ENCODE assay signal across 8 cellular contexts in the genomic region with DNA sequence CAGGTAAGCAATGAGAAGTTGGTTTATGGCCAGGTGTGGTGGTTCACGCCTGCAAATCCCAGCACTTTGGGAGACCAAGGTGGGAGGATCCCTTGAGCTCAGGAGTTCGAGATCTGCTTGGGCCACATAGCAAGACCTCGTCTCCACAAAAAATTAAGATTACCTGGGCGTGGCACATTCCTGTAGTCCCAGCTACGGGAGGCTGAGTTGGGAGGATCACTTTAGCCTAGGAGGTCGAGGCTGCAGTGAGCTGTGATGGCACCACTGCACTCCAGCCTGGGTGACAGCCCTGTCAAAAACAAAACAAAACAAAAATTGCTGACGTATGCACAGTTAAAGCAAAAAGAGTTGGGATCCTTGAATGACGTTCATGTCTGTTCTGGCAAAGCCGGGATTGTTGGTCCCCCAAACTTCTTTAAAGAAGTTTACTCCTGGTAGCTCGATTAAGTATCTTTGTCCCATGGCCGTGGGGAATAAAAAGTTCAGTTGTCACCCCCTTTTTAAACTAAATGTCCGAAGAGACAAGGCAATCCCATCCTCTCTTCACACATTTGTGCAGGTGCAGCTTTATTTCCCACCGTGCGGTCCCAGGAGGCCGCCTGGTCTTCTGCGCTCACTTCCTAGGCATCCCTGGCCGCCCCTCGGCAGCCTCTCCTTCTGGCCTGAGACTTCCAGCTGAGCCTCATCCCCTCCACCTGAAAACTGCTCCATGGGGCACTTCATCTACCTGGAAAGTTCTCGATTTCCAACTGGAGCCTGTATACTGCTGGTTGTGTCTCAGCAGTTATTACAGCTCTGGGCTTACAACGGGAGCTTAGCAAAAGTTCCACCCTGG. TPM values are rescaled to one million over a fixed set of nuclear protein-coding genes. Genes with fewer than 3 reads are reported as not detected.
DNase-seq lines count a peak whose midpoint lies in the region; ATAC-seq and TF ChIP-seq lines count a peak whose summit lies in the region.

No MANE protein-coding gene starts in this region.

- no peak for TF ChIP-seq RAD21 in neural cell (conservative IDR thresholded peaks at IDR 0.05)

- DNase-seq in HAP-1 (ENCODE audit: low spot score in 2 of 2) (peak in 1 of 2 experiments; percentile 37), Panc1 (ENCODE audit: low read depth, low spot score) (no peak), epithelial cell of esophagus (ENCODE audit: low read depth) (no peak), amniotic stem cell (lab: John Stamatoyannopoulos, UW) (no peak), NAMALWA (ENCODE audit: low spot score) (no peak)

- intact Hi-C loops in Panc1 (cut with micrococcal nuclease; ENCODE audit: unreplicated experiment) = loop anchor here (10.0 kb wide), 1 partner anchor 274 kb away; no protein-coding TSS in a partner anchor

- in situ Hi-C loops in HAP-1 (cut with MboI; ENCODE audit: low sequenced_read_pairs) (no loop called here), Panc1 (cut with HindIII; ENCODE audit: low pct_unique_long_range_greater_than_20kb, low sequenced_read_pairs) (no loop called here)

- H3K9ac ChIP-seq in neural cell (ENCODE audit: low read length) = peak overlapping the region; percentile 63

- no peaks in the 10 kb centered on the region for H3F3A ChIP-seq in neural cell (ENCODE audit: insufficient read depth, low read length, poor library complexity, severe bottlenecking)

- peak overlapping the region; percentile 40 for H2AFZ ChIP-seq in neural cell (ENCODE audit: low read depth, low read length)

- H3K9me3 ChIP-seq in HAP-1 (no peaks in the 10 kb centered on the region), Panc1 (ENCODE audit: control insufficient read depth, insufficient read depth, low read depth, low read length) (no peaks in the 10 kb centered on the region), neural cell (ENCODE audit: low read length) (no peaks in the 10 kb centered on the region)

- no peak for TF ChIP-seq CTCF in GM12875 (IDR thresholded peaks at IDR 0.05; ENCODE audit: borderline replicate concordance, insufficient read depth, low read depth, low read length)
- TF ChIP-seq CTCF in Panc1 (IDR thresholded peaks at IDR 0.05) = no peak
- TF ChIP-seq CTCF in epithelial cell of esophagus (IDR thresholded peaks at IDR 0.05; ENCODE audit: insufficient read depth, low read depth, low read length, missing control alignments) = no peak
- TF ChIP-seq CTCF in neural cell (IDR thresholded peaks at IDR 0.05; ENCODE audit: poor library complexity, severe bottlenecking) = no peak

- H3K4me2 ChIP-seq in neural cell (ENCODE audit: low read length) = peak overlapping the region; percentile 74

- ATAC-seq in Panc1 (peak; percentile 33), HG03378 (IDR thresholded peaks at IDR 0.05; ENCODE audit: unreplicated experiment) (no peak)

- H3K36me3 ChIP-seq in HAP-1 (replicated peaks) (no peaks in the 10 kb centered on the region), Panc1 (ENCODE audit: control insufficient read depth, insufficient read depth, low read length) (peaks cover 3% of the 10 kb centered on the region; the same call in 1 of the 2 replicates), neural cell (ENCODE audit: insufficient read depth, low read length) (no peaks in the 10 kb centered on the region)

- no peaks in the 10 kb centered on the region for H3K9me2 ChIP-seq in neural cell (ENCODE audit: insufficient read depth, low read length)

- peaks cover 14% of the 10 kb centered on the region; the same call in 1 of the 2 replicates for H3K4me1 ChIP-seq in HAP-1
- H3K4me1 ChIP-seq in Panc1 (ENCODE audit: control insufficient read depth, insufficient read depth, low read length) = peaks cover 24% of the 10 kb centered on the region

- H3K27ac ChIP-seq in Panc1 (ENCODE audit: low read length) = peak overlapping the region; percentile 98
- H3K27ac ChIP-seq in neural cell (ENCODE audit: low read length) = no peak overlapping the region

- POLR2A ChIA-PET in Panc1 (lab: Charles Lee) = interaction anchor here (0.5 kb wide), 1 partner anchor 35 kb away, joined by 3 read pairs; no protein-coding TSS in a partner anchor

- H4K20me1 ChIP-seq in neural cell (ENCODE audit: insufficient read depth) = no peaks in the 10 kb centered on the region

- H3K27me3 ChIP-seq in HAP-1 (ENCODE audit: low read depth) (no peaks in the 10 kb centered on the region), Panc1 (ENCODE audit: control insufficient read depth, insufficient read depth, low read length) (no peaks in the 10 kb centered on the region), neural cell (ENCODE audit: insufficient read depth, low read depth, low read length) (no peaks in the 10 kb centered on the region)

- TSS peak; percentile 82 for BruUV-seq in Panc1 (replicated peaks; lab: Mats Ljungman, UMichigan)

- CTCF ChIA-PET in Panc1 (lab: Charles Lee) = no interaction called here

- TF ChIP-seq EP300 in neural cell (conservative IDR thresholded peaks at IDR 0.05; ENCODE audit: poor library complexity, severe bottlenecking) = no peak

- peaks cover 38% of the 10 kb centered on the region for H3K79me2 ChIP-seq in neural cell (replicated peaks; ENCODE audit: insufficient read depth, low read length)

- H3K4me3 ChIP-seq in GM12875 (ENCODE audit: low read depth, low read length) = peak overlapping the region; percentile 45
- peak overlapping the region; percentile 68 for H3K4me3 ChIP-seq in HAP-1
- peak overlapping the region; percentile 95 to 96 for H3K4me3 ChIP-seq in Panc1 (ENCODE audit: low read depth in 2 of 2, low read length in 2 of 2)
- H3K4me3 ChIP-seq in epithelial cell of esophagus (ENCODE audit: low read length) = peak overlapping the region; percentile 83
- H3K4me3 ChIP-seq in neural cell (ENCODE audit: low read length) = peak overlapping the region; percentile 88

TF ChIP-seq in neural cell, 6 proteins besides CTCF, POLR2A, EP300 and RAD21:
- TF ChIP-seq MXI1 (conservative IDR thresholded peaks at IDR 0.05; ENCODE audit: poor library complexity, severe bottlenecking) (no peak), EZH2 (IDR thresholded peaks at IDR 0.05; ENCODE audit: borderline replicate concordance, insufficient read depth, low read length, poor library complexity, severe bottlenecking) (no peak), POLR2AphosphoS5 (IDR thresholded peaks at IDR 0.05) (no peak), SMC3 (conservative IDR thresholded peaks at IDR 0.05; ENCODE audit: poor library complexity) (no peak), TAF1 (IDR thresholded peaks at IDR 0.05; ENCODE audit: low read depth) (no peak)
- TF ChIP-seq, protein P1, sequence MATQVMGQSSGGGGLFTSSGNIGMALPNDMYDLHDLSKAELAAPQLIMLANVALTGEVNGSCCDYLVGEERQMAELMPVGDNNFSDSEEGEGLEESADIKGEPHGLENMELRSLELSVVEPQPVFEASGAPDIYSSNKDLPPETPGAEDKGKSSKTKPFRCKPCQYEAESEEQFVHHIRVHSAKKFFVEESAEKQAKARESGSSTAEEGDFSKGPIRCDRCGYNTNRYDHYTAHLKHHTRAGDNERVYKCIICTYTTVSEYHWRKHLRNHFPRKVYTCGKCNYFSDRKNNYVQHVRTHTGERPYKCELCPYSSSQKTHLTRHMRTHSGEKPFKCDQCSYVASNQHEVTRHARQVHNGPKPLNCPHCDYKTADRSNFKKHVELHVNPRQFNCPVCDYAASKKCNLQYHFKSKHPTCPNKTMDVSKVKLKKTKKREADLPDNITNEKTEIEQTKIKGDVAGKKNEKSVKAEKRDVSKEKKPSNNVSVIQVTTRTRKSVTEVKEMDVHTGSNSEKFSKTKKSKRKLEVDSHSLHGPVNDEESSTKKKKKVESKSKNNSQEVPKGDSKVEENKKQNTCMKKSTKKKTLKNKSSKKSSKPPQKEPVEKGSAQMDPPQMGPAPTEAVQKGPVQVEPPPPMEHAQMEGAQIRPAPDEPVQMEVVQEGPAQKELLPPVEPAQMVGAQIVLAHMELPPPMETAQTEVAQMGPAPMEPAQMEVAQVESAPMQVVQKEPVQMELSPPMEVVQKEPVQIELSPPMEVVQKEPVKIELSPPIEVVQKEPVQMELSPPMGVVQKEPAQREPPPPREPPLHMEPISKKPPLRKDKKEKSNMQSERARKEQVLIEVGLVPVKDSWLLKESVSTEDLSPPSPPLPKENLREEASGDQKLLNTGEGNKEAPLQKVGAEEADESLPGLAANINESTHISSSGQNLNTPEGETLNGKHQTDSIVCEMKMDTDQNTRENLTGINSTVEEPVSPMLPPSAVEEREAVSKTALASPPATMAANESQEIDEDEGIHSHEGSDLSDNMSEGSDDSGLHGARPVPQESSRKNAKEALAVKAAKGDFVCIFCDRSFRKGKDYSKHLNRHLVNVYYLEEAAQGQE (IDR thresholded peaks at IDR 0.05; ENCODE audit: borderline replicate concordance) = no peak

RNA-seq across cellular contexts. Expression of gene SPOPL, which starts 0.8 kb away (rescaled TPM):
- 21.8 TPM for total RNA-seq in Panc1 (2021; ENCODE audit: unreplicated experiment)
- polyA plus RNA-seq in Panc1 (2012; ENCODE audit: insufficient read length) = 13.6 TPM
- 16.4 and 19.4 TPM in 2 replicates for polyA plus RNA-seq in neural cell
- polyA minus RNA-seq in neural cell = 27.5 and 35.2 TPM in 2 replicates

Comparison
In these comparisons a context has a peak if more than half of its experiments do, and no peak if none do; other contexts are left out.
1. H3K4me3 ChIP-seq: peak in every context shown above with its lines; median percentile 96 in Panc1; 88 in neural cell; 83 in epithelial cell of esophagus; 68 in HAP-1; 45 in GM12875.